ENCODE assay signal across 11 cellular contexts in the genomic region with DNA sequence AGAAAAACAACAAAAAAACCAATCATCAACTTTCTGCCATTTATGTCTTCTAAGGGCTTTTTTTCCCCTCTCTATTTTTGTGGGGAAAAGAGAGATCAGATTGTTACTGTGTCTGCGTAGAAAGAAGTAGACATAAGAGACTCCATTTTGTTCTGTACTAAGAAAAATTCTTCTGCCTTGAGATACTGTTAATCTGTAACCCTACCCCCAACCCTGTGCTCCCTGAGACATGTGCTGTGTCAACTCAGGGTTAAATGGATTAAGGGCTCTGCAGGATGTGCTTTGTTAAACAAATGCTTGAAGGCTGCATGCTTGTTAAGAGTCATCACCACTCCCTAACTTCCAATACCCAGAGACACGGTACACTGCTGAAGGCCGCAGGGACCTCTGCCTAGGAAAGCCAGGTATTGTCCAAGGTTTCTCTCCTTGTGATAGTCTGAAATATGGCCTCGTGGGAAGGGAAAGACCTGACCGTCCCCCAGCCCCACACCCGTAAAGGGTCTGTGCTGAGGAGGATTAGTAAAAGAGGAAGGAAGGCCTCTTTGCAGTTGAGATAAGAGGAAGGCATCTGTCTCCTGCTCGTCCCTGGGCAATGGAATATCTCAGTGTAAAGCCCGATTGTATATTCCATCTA. TPM values are rescaled to one million over a fixed set of nuclear protein-coding genes. Genes with fewer than 3 reads are reported as not detected.
A peak's percentile ranks its signal among the peaks of the same experiment; 100 is the strongest.
DNase-seq lines count a peak whose midpoint lies in the region; FAIRE-seq and TF ChIP-seq lines count a peak whose summit lies in the region.
"Not testable (repeated sequence)": the region's sequence is repeated elsewhere in the genome, so short reads cannot be mapped to it uniquely, and the experiment has no call there.
"Had no signal": no experiment of that assay in that cellular context is flagged by ENCODE, and none has a peak within 500 bp of the region (broad histone marks: within the 10 kb centered on the region; RNA-seq: fewer than 3 reads in every experiment).

No MANE protein-coding gene starts in this region.

- H3K9ac ChIP-seq in iPS-18a (ENCODE audit: low read length), result peak overlapping the region; percentile 50

- POLR2A ChIA-PET in A673 (lab: Charles Lee; ENCODE audit: low non-redundant PET), result interaction anchor here (0.7 kb wide), 1 partner anchor 1025 kb away, joined by 11 read pairs; no protein-coding TSS in a partner anchor

- peaks cover 36% of the 10 kb centered on the region for H3K4me1 ChIP-seq in A673 (ENCODE audit: insufficient read depth, low read length, poor library complexity, severe bottlenecking)
- not testable (repeated sequence) for H3K4me1 ChIP-seq in SJSA1 (replicated peaks)
- H3K4me1 ChIP-seq in iPS-18a (ENCODE audit: control insufficient read depth, low read depth, low read length), result peaks cover 14% of the 10 kb centered on the region

- in situ Hi-C loops in KBM-7 (cut with MboI; ENCODE audit: low pct_unique_long_range_greater_than_20kb, low sequenced_read_pairs), result not testable (repeated sequence)

- not testable (repeated sequence) for H3K9me3 ChIP-seq in A673 (ENCODE audit: low read depth, low read length, poor library complexity, severe bottlenecking); SJSA1 (replicated peaks); iPS-18a (ENCODE audit: control insufficient read depth, low read depth, low read length)

- peak overlapping the region; percentile 63 for H3K27ac Mint-ChIP-seq in neural crest cell (ENCODE audit: unreplicated experiment)

- CTCF ChIA-PET in A673 (lab: Charles Lee), result not testable (repeated sequence)

- not testable (repeated sequence) for BruUV-seq in A673 (replicated peaks; lab: Mats Ljungman, UMichigan)

- DNase-seq in A673 (ENCODE audit: low spot score) (peak; percentile 81), ELF-1 (ENCODE audit: low read depth, low spot score) (peak; percentile 89), KBM-7 (peak; percentile 73), NCI-H524 treated with DMSO at 0.1 percent for 48 hours (lab: John Stamatoyannopoulos, UW) (peak; percentile 32), SJSA1 (ENCODE audit: low read depth in 1 of 2, low spot score in 2 of 2) (peak in 1 of 2 experiments; percentile 48), bronchial epithelial cell (ENCODE audit: low read depth) (peak; percentile 31)
- DNase-seq in neural crest cell (ENCODE audit: low read depth, low spot score), result not testable (repeated sequence)

- peak overlapping the region; percentile 53 for H3K27ac ChIP-seq in A673 (ENCODE audit: low read depth, low read length, poor library complexity, severe bottlenecking)
- peak overlapping the region; percentile 50 for H3K27ac ChIP-seq in SJSA1
- H3K27ac ChIP-seq in iPS-18a (ENCODE audit: low read length), result not testable (repeated sequence)

- H3K4me1 Mint-ChIP-seq in neural crest cell, result peaks cover 26% of the 10 kb centered on the region

- not testable (repeated sequence) for H3K4me3 ChIP-seq in A673 (ENCODE audit: low read depth, low read length, poor library complexity, severe bottlenecking); SJSA1; bronchial epithelial cell (ENCODE audit: low read depth, low read length)
- peak overlapping the region; percentile 35 for H3K4me3 ChIP-seq in iPS-18a (ENCODE audit: low read length)

- not testable (repeated sequence) for H3K9me3 Mint-ChIP-seq in neural crest cell

- not testable (repeated sequence) for TF ChIP-seq CTCF in A673 (conservative IDR thresholded peaks at IDR 0.05; ENCODE audit: low read depth, low read length); bronchial epithelial cell (IDR thresholded peaks at IDR 0.05; ENCODE audit: insufficient read depth, low read length, severe bottlenecking); neural crest cell (conservative IDR thresholded peaks at IDR 0.05)

- not testable (repeated sequence) for H3K27me3 Mint-ChIP-seq in neural crest cell (ENCODE audit: low read depth)

- not testable (repeated sequence) for H3K36me3 Mint-ChIP-seq in neural crest cell (ENCODE audit: low read depth)

- peak overlapping the region; percentile 28 for H3K4me3 Mint-ChIP-seq in neural crest cell

- H3K36me3 ChIP-seq in A673 (ENCODE audit: insufficient read depth, low read length, poor library complexity, severe bottlenecking); SJSA1; bronchial epithelial cell (ENCODE audit: control insufficient read depth, insufficient read depth, low read length); iPS-18a (ENCODE audit: control insufficient read depth, low read depth, low read length): not testable (repeated sequence)

- not testable (repeated sequence) for H3K27me3 ChIP-seq in A673 (replicated peaks; ENCODE audit: insufficient read depth, low read depth, low read length, poor library complexity); SJSA1 (replicated peaks); bronchial epithelial cell (ENCODE audit: control insufficient read depth, insufficient read depth, low read length)
- peaks cover 40% of the 10 kb centered on the region for H3K27me3 ChIP-seq in iPS-18a (ENCODE audit: control insufficient read depth, insufficient read depth, low read length)

- not testable (repeated sequence) for FAIRE-seq in bronchial epithelial cell (lab: Jason Lieb, UNC)

- intact Hi-C loops in A673 (cut with micrococcal nuclease; ENCODE audit: unreplicated experiment), result not testable (repeated sequence)

RNA-seq across cellular contexts. Expression of a gene that starts 14.2 kb away (rescaled TPM):
- total RNA-seq in A673 (2021), result 32.8 and 33.2 TPM in 2 replicates
- total RNA-seq in SJSA1 (2014; rRNA removed; shearing (Covaris generic)), result 35.9 and 55.2 TPM in 2 replicates
- total RNA-seq in bronchial epithelial cell, result 29.2 and 37.1 TPM in 2 replicates
- 28.9 and 30.6 TPM in 2 replicates for total RNA-seq in neural crest cell

RNA-seq across cellular contexts. Expression of a gene that starts 36.0 kb away (rescaled TPM):
- total RNA-seq in A673 (2021) (59.2 and 66.3 TPM in 2 replicates), bronchial epithelial cell (0.26 TPM in 1 of 2 replicates, not detected in the other), neural crest cell (34.5 and 35.1 TPM in 2 replicates)
- 17.9 and 42.8 TPM in 2 replicates for total RNA-seq in SJSA1 (2014; rRNA removed; shearing (Covaris generic))

RNA-seq across cellular contexts. Expression of a gene that starts 57.4 kb away (rescaled TPM):
- total RNA-seq in A673 (2021), result 0.13 and 0.31 TPM in 2 replicates
- not detected in 2 replicates for total RNA-seq in SJSA1 (2014; rRNA removed; shearing (Covaris generic))
- total RNA-seq in bronchial epithelial cell, result not detected in 2 replicates
- total RNA-seq in neural crest cell, result 0.58 and 0.68 TPM in 2 replicates
- total RNA-seq: activated naive CD8-positive, alpha-beta T cell treated with anti-CD3 and anti-CD28 coated beads for 36 hours; activated T-helper 2 cell treated with anti-CD3 and anti-CD28 coated beads, Interferon-gamma antibody, Interleukin-2, Interleukin-4, amounts not matched to agents 10 μg/mL and 5 μg/mL and 100 μg/mL, durations not matched to agents 14 hours and 24 hours and 36 hours; T-helper 1 cell treated with Interleukin-12 subunit alpha and Interleukin-12 subunit beta and Interleukin-4 antibody, amounts not matched to agents 30 ng/mL and 1 ng/mL, for 36 hours had no signal

Comparison
In these comparisons a context has a peak if more than half of its experiments do, and no peak if none do; other contexts are left out.
1. RNA of a gene that starts 36.0 kb away (total RNA-seq): 59.2 to 66.3 TPM in A673, 17.9 to 42.8 TPM in SJSA1 and 34.5 to 35.1 TPM in neural crest cell; 0.26 TPM in bronchial epithelial cell; every median in the first group is over 10 times any median in the second.